ENCODE assay signal across 19 cellular contexts in the genomic region with DNA sequence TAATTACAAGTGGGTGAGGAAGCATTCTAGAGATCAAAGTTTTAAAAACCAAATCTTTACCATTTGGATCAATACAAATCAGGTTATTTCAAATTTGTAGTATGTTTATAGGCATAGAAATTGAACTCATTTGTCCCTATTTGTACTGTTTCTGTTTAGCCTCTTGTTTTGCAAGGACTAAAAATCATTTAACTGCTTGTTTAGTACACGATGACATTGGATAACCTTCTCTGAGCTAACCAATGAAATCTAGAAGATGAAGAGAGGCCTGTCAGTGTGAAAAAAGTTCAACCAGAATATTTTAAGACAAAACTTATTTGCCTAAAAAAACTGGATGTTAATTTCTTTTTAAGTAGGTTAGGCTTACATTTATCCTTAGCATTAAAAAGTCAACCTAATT. TPM values are rescaled to one million over a fixed set of nuclear protein-coding genes. Genes with fewer than 3 reads are reported as not detected.
DNase-seq lines count a peak whose midpoint lies in the region; TF ChIP-seq lines count a peak whose summit lies in the region.
"Had no signal": no experiment of that assay in that cellular context is flagged by ENCODE, and none has a peak within 500 bp of the region (broad histone marks: within the 10 kb centered on the region; RNA-seq: fewer than 3 reads in every experiment).

No MANE protein-coding gene starts in this region.

- no peaks in the 10 kb centered on the region for H3K36me3 Mint-ChIP-seq in endothelial cell (ENCODE audit: low read depth, unreplicated experiment)
- H3K36me3 Mint-ChIP-seq: CD4-positive, alpha-beta memory T cell; IgD-negative memory B cell had no signal

- no peak overlapping the region for H3K4me3 Mint-ChIP-seq in endothelial cell (ENCODE audit: unreplicated experiment)
- H3K4me3 Mint-ChIP-seq: CD4-positive, alpha-beta memory T cell; GM23338; IgD-negative memory B cell had no signal

- H3K9me3 Mint-ChIP-seq in endothelial cell (ENCODE audit: unreplicated experiment), result no peaks in the 10 kb centered on the region
- H3K9me3 Mint-ChIP-seq: CD4-positive, alpha-beta memory T cell; GM23338; IgD-negative memory B cell had no signal

- DNase-seq in NCI-H2107 treated with DMSO at 0.1 percent for 48 hours (lab: John Stamatoyannopoulos, UW; ENCODE audit: unreplicated experiment) (peak; percentile 31), NCI-H2107 (lab: John Stamatoyannopoulos, UW) (no peak), NCI-H69 (lab: John Stamatoyannopoulos, UW) (peak; percentile 45), endothelial cell (ENCODE audit: low spot score) (no peak), T-helper 9 cell (no peak)
- no peak for DNase-seq in central memory CD4-positive, alpha-beta T cell
- DNase-seq: Calu3; CD4-positive, alpha-beta memory T cell; HCEC 1CT; Karpas-422; NCI-H1436 treated with DMSO at 0.1 percent for 48 hours; NCI-H2081; NCI-H226; NK-92 treated with Interleukin-12 subunit alpha and Interleukin-12 subunit beta, amount 100 ng/mL, for 24 hours had no signal

- peaks cover 60% of the 10 kb centered on the region for H3K4me1 ChIP-seq in neuron (ENCODE audit: insufficient read depth, low read length)

- H3K27ac Mint-ChIP-seq in endothelial cell (ENCODE audit: unreplicated experiment), result peak overlapping the region; percentile 2
- H3K27ac Mint-ChIP-seq: CD4-positive, alpha-beta memory T cell; GM23338; IgD-negative memory B cell had no signal

- H3K4me1 Mint-ChIP-seq in endothelial cell (ENCODE audit: unreplicated experiment), result no peaks in the 10 kb centered on the region
- H3K4me1 Mint-ChIP-seq: CD4-positive, alpha-beta memory T cell; IgD-negative memory B cell had no signal

- no peaks in the 10 kb centered on the region for H3K27me3 ChIP-seq in neuron (ENCODE audit: insufficient read depth, low read length)

- no peaks in the 10 kb centered on the region for H3K27me3 Mint-ChIP-seq in endothelial cell (ENCODE audit: unreplicated experiment)

- H2AFZ ChIP-seq in neuron (ENCODE audit: low read depth, low read length), result no peak overlapping the region
- H2AFZ ChIP-seq: GM23338 had no signal

- TF ChIP-seq CTCF in endothelial cell (IDR thresholded peaks at IDR 0.05; ENCODE audit: unreplicated experiment), result no peak

- peaks cover 19% of the 10 kb centered on the region for H3K36me3 ChIP-seq in neuron (ENCODE audit: insufficient read depth, low read length)

- H3K4me3 ChIP-seq in neuron (ENCODE audit: low read length), result peak overlapping the region; percentile 90
- H3K4me3 ChIP-seq: GM12878, GM23338 had no signal

- no peaks in the 10 kb centered on the region for H3K9me3 ChIP-seq in neuron (ENCODE audit: low read length)

RNA-seq across cellular contexts. Expression of a gene that starts 40.0 kb away (rescaled TPM):
- total RNA-seq in endothelial cell (ENCODE audit: unreplicated experiment), result 6.4 TPM
- total RNA-seq: OCI-LY7 had no signal

Comparison
In these comparisons a context has a peak if more than half of its experiments do, and no peak if none do; other contexts are left out.
1. DNase-seq: peak in NCI-H2107 treated with DMSO at 0.1 percent for 48 hours (single experiment) and NCI-H69 (single experiment); none in NCI-H2107 (single experiment), endothelial cell (single experiment), central memory CD4-positive, alpha-beta T cell (single experiment) and T-helper 9 cell (single experiment).